8 cellular contexts compared by ENCODE assay signal in the genomic region with DNA sequence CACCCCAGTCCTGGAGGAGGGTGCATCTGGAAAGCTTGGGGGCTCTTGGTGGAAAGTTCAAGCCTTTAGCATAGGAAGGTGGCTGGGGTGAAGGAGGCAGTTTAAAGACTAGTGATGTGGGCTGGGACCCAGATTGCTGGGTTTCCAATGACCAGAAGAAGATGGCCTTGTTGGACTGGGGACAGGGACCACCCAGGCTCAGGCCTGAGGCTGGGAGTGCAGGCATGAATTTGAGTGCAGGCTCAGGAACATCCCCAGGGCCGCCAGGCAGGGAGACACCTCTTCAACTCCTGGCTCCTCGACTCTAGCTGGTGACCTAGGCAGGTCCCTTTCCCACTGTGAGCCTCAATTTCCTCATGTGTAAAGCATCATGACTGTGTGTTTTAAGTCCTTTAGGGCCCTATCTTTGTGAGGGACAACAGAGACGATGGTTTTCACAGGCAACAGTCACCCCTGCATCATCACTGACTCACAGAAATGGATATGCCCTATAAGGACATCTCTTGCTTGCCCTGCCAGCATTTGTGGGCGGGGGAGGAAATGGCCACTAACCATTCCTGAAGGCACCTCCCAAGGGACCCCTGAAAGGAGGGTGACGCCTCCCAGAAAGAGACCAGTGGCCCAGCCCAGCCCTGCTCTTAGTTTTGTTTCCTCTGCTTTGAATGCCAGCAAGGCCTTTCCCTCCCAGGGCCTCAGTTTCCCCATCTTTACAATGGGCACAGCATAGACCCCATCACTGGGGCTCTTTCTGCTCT. TPM values are rescaled to one million over a fixed set of nuclear protein-coding genes. Genes with fewer than 3 reads are reported as not detected.
A peak's percentile ranks its signal among the peaks of the same experiment; 100 is the strongest.
DNase-seq lines count a peak whose midpoint lies in the region; ATAC-seq and TF ChIP-seq lines count a peak whose summit lies in the region.

No MANE protein-coding gene starts in this region.

- H3K36me3 Mint-ChIP-seq in activated CD4-positive, alpha-beta T cell treated with anti-CD3 and anti-CD28 coated beads, Interleukin-2, amount 10 ng/mL, durations not matched to agents 24 days and 14 days (ENCODE audit: low read depth) = peaks cover 59% of the 10 kb centered on the region

- H3K27ac ChIP-seq in fibroblast of lung (ENCODE audit: insufficient read depth, low read length) (peak overlapping the region; percentile 90), skin epidermis (peak overlapping the region in 20 of 21 experiments; percentile 27 to 96 (median 74))

- TF ChIP-seq CTCF in GM10266 (IDR thresholded peaks at IDR 0.05; ENCODE audit: control insufficient read depth, insufficient read depth, low read depth, missing control alignments) = no peak
- TF ChIP-seq CTCF in fibroblast of lung (conservative IDR thresholded peaks at IDR 0.05 in 1 of 2, IDR thresholded peaks at IDR 0.05 in 1 of 2; ENCODE audit: low read depth in 1 of 2, low read length in 2 of 2) = no peak

- no peak overlapping the region for H3K4me2 ChIP-seq in fibroblast of lung (ENCODE audit: extremely low read depth, insufficient read depth, low read length)

- no peaks in the 10 kb centered on the region for H4K20me1 ChIP-seq in fibroblast of lung (ENCODE audit: control insufficient read depth, extremely low read depth, insufficient read depth, low read length)

- H3K9me3 ChIP-seq in fibroblast of lung (ENCODE audit: control insufficient read depth, insufficient read depth, low read depth, low read length) = no peaks in the 10 kb centered on the region

- no peaks in the 10 kb centered on the region for H3K9me3 Mint-ChIP-seq in activated CD4-positive, alpha-beta T cell treated with anti-CD3 and anti-CD28 coated beads, Interleukin-2, amount 10 ng/mL, durations not matched to agents 24 days and 14 days

- H3K36me3 ChIP-seq in fibroblast of lung (ENCODE audit: control insufficient read depth, insufficient read depth, low read length) = peaks cover 2% of the 10 kb centered on the region

- ATAC-seq in HG02973 (IDR thresholded peaks at IDR 0.05; ENCODE audit: unreplicated experiment) = peak; percentile 43
- ATAC-seq in HG02840 (IDR thresholded peaks at IDR 0.05; ENCODE audit: low FRiP score, unreplicated experiment) = no peak

- H3K79me2 ChIP-seq in fibroblast of lung (ENCODE audit: control insufficient read depth, insufficient read depth, low read length) = peaks cover 53% of the 10 kb centered on the region

- DNase-seq in GM10266 (ENCODE audit: extremely low spot score) = peak; percentile 66
- DNase-seq in activated CD4-positive, alpha-beta T cell treated with anti-CD3 and anti-CD28 coated beads, Interleukin-2, amount 10 ng/mL, durations not matched to agents 24 days and 14 days = peak; percentile 74
- peak; percentile 87 to 96 for DNase-seq in fibroblast of lung (ENCODE audit: low read depth in 2 of 2)
- DNase-seq in NCI-H2227 treated with DMSO at 0.1 percent for 48 hours (lab: John Stamatoyannopoulos, UW) = no peak
- DNase-seq in NCI-H526 (lab: John Stamatoyannopoulos, UW) = no peak

- peak overlapping the region; percentile 75 for H3K4me3 Mint-ChIP-seq in activated CD4-positive, alpha-beta T cell treated with anti-CD3 and anti-CD28 coated beads, Interleukin-2, amount 10 ng/mL, durations not matched to agents 24 days and 14 days

- H3K4me3 ChIP-seq in fibroblast of lung (replicated peaks in 1 of 4; ENCODE audit: control extremely low read depth in 1 of 4, insufficient read depth in 1 of 4, low read depth in 3 of 4, low read length in 4 of 4) (no peak overlapping the region), skin epidermis (no peak overlapping the region)

- peak overlapping the region; percentile 9 for H3K9ac ChIP-seq in fibroblast of lung (ENCODE audit: insufficient read depth, low read length)

- no peaks in the 10 kb centered on the region for H3K27me3 ChIP-seq in fibroblast of lung (ENCODE audit: control insufficient read depth, insufficient read depth, low read length)

- intact Hi-C loops in activated CD4-positive, alpha-beta T cell treated with anti-CD3 and anti-CD28 coated beads, Interleukin-2, amount 10 ng/mL, durations not matched to agents 24 days and 14 days (cut with micrococcal nuclease) = loop anchor here (1.0 kb wide), 3 partner anchors 9 to 41 kb away; no protein-coding TSS in a partner anchor

- no peak overlapping the region for H2AFZ ChIP-seq in fibroblast of lung (ENCODE audit: low read length)

- H3K27me3 Mint-ChIP-seq in activated CD4-positive, alpha-beta T cell treated with anti-CD3 and anti-CD28 coated beads, Interleukin-2, amount 10 ng/mL, durations not matched to agents 24 days and 14 days = no peaks in the 10 kb centered on the region

- H3K4me1 Mint-ChIP-seq in activated CD4-positive, alpha-beta T cell treated with anti-CD3 and anti-CD28 coated beads, Interleukin-2, amount 10 ng/mL, durations not matched to agents 24 days and 14 days = peaks cover 74% of the 10 kb centered on the region

- H3K27ac Mint-ChIP-seq in activated CD4-positive, alpha-beta T cell treated with anti-CD3 and anti-CD28 coated beads, Interleukin-2, amount 10 ng/mL, durations not matched to agents 24 days and 14 days = peak overlapping the region; percentile 97

- H3K4me1 ChIP-seq in fibroblast of lung (ENCODE audit: control insufficient read depth, extremely low read depth, insufficient read depth, low read length) = peaks cover 14% of the 10 kb centered on the region

RNA-seq across cellular contexts. Expression of gene NLRC5, which starts 11.1 kb away (rescaled TPM):
- total RNA-seq in activated CD4-positive, alpha-beta T cell treated with anti-CD3 and anti-CD28 coated beads, Interleukin-2, amount 10 ng/mL, durations not matched to agents 24 days and 14 days = 208 and 214 TPM in 2 replicates
- total RNA-seq in fibroblast of lung = 23.6 and 43.6 TPM in 2 replicates
- polyA plus RNA-seq in fibroblast of lung = 18.8 and 22.2 TPM in 2 replicates
- 15.0 and 16.3 TPM in 2 replicates for polyA plus RNA-seq in fibroblast of lung (2012)
- polyA minus RNA-seq in fibroblast of lung (ENCODE audit: low replicate concordance) = 68.3 and 84.0 TPM in 2 replicates

RNA-seq across cellular contexts. Expression of gene CETP, which starts 38.7 kb away (rescaled TPM):
- total RNA-seq in activated CD4-positive, alpha-beta T cell treated with anti-CD3 and anti-CD28 coated beads, Interleukin-2, amount 10 ng/mL, durations not matched to agents 24 days and 14 days = not detected in 2 replicates
- total RNA-seq in fibroblast of lung = not detected in 2 replicates
- polyA plus RNA-seq in fibroblast of lung = 0.06 TPM in 1 of 2 replicates, not detected in the other
- polyA plus RNA-seq in fibroblast of lung (2012) = 0.12 TPM in 1 of 2 replicates, not detected in the other
- polyA minus RNA-seq in fibroblast of lung (ENCODE audit: low replicate concordance) = not detected in 2 replicates

Comparison
In these comparisons a context has a peak if more than half of its experiments do, and no peak if none do; other contexts are left out.
1. DNase-seq: peak in GM10266 (single experiment), activated CD4-positive, alpha-beta T cell treated with anti-CD3 and anti-CD28 coated beads, Interleukin-2, amount 10 ng/mL, durations not matched to agents 24 days and 14 days (single experiment) and fibroblast of lung (2 of 2); none in NCI-H2227 treated with DMSO at 0.1 percent for 48 hours (single experiment) and NCI-H526 (0 of 2).